Comparison of ENCODE assay signal across 1 cellular context in the genomic region with DNA sequence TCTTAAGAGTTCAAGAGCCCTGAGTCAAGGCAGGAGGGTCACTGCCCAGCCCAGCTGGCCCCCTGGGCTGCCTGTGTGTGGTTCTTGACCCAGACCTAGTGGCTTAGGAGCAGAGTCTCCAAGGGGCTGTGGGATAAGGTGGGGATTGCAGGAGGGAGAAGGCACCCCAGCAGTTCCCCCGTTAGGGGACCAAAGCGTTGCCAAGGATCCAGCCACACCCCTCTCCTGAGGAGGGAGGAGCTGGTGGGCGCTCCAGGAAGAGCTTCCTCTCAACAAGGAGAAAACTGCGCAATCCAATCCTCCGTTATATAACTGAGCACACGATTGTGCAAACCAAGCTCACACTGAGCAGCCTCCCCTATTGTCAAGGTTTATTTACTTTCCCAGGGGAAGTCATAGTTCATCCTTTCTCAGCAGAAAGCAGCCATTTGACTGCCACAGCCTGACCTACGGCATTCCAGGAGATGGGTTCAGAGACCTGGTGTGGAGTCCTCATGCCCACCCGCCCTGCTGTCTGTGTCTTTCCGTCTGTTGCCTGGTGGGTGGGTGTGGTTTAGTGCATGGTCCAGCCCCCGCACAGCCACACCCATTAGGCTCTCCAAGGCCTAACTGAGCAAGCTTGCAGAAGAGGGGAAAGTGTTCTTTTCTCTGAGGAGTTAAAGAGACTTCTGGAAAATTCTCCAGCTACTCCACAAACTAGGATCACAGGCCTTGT.
TF ChIP-seq lines count a peak whose summit lies in the region.

No MANE protein-coding gene starts in this region.

TF ChIP-seq in HepG2, 621 proteins besides CTCF, POLR2A, EP300 and RAD21 (continued from another document and continues in another):
- no peak for TF ChIP-seq MAFG (CRISPR knock-in tag; IDR thresholded peaks at IDR 0.05)
- TF ChIP-seq, protein P1, sequence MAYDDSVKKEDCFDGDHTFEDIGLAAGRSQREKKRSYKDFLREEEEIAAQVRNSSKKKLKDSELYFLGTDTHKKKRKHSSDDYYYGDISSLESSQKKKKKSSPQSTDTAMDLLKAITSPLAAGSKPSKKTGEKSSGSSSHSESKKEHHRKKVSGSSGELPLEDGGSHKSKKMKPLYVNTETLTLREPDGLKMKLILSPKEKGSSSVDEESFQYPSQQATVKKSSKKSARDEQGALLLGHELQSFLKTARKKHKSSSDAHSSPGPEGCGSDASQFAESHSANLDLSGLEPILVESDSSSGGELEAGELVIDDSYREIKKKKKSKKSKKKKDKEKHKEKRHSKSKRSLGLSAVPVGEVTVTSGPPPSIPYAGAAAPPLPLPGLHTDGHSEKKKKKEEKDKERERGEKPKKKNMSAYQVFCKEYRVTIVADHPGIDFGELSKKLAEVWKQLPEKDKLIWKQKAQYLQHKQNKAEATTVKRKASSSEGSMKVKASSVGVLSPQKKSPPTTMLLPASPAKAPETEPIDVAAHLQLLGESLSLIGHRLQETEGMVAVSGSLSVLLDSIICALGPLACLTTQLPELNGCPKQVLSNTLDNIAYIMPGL (CRISPR knock-in tag; IDR thresholded peaks at IDR 0.05; ENCODE audit: borderline replicate concordance in 1 of 2, low read depth in 1 of 2), result peak; percentile 75; a peak in 3 of 4 replicates
- peak; percentile 92 for TF ChIP-seq KMT2A (CRISPR knock-in tag; IDR thresholded peaks at IDR 0.05)
- peak; percentile 94 for TF ChIP-seq KAT8 (CRISPR knock-in tag; IDR thresholded peaks at IDR 0.05)
- peak; percentile 80 for TF ChIP-seq XRCC5 (optimal IDR thresholded peaks at IDR 0.05; ENCODE audit: low read length)
- no peak for TF ChIP-seq TOPORS (CRISPR knock-in tag; IDR thresholded peaks at IDR 0.05)
- TF ChIP-seq HOXD1 (CRISPR knock-in tag; IDR thresholded peaks at IDR 0.05), result peak; percentile 85; the same call in 1 of the 2 replicates
- TF ChIP-seq, protein P2, sequence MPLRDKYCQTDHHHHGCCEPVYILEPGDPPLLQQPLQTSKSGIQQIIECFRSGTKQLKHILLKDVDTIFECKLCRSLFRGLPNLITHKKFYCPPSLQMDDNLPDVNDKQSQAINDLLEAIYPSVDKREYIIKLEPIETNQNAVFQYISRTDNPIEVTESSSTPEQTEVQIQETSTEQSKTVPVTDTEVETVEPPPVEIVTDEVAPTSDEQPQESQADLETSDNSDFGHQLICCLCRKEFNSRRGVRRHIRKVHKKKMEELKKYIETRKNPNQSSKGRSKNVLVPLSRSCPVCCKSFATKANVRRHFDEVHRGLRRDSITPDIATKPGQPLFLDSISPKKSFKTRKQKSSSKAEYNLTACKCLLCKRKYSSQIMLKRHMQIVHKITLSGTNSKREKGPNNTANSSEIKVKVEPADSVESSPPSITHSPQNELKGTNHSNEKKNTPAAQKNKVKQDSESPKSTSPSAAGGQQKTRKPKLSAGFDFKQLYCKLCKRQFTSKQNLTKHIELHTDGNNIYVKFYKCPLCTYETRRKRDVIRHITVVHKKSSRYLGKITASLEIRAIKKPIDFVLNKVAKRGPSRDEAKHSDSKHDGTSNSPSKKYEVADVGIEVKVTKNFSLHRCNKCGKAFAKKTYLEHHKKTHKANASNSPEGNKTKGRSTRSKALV (CRISPR knock-in tag; IDR thresholded peaks at IDR 0.05), result peak; percentile 93
- TF ChIP-seq NR2F1 (CRISPR knock-in tag; IDR thresholded peaks at IDR 0.05), result peak; percentile 90 to 94
- TF ChIP-seq, protein P3, sequence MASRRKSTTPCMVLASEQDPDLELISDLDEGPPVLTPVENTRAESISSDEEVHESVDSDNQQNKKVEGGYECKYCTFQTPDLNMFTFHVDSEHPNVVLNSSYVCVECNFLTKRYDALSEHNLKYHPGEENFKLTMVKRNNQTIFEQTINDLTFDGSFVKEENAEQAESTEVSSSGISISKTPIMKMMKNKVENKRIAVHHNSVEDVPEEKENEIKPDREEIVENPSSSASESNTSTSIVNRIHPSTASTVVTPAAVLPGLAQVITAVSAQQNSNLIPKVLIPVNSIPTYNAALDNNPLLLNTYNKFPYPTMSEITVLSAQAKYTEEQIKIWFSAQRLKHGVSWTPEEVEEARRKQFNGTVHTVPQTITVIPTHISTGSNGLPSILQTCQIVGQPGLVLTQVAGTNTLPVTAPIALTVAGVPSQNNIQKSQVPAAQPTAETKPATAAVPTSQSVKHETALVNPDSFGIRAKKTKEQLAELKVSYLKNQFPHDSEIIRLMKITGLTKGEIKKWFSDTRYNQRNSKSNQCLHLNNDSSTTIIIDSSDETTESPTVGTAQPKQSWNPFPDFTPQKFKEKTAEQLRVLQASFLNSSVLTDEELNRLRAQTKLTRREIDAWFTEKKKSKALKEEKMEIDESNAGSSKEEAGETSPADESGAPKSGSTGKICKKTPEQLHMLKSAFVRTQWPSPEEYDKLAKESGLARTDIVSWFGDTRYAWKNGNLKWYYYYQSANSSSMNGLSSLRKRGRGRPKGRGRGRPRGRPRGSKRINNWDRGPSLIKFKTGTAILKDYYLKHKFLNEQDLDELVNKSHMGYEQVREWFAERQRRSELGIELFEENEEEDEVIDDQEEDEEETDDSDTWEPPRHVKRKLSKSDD (CRISPR knock-in tag; IDR thresholded peaks at IDR 0.05; ENCODE audit: low read depth), result peak; percentile 63; the same call in 1 of the 2 replicates
- peak; percentile 26; the same call in 1 of the 2 replicates for TF ChIP-seq PHF20 (CRISPR knock-in tag; IDR thresholded peaks at IDR 0.05)
- TF ChIP-seq SNRNP70 (IDR thresholded peaks at IDR 0.05; ENCODE audit: low read depth, low read length), result no peak
- TF ChIP-seq MIER3 (CRISPR knock-in tag; IDR thresholded peaks at IDR 0.05; ENCODE audit: borderline replicate concordance), result peak; percentile 97
- TF ChIP-seq, protein P4, sequence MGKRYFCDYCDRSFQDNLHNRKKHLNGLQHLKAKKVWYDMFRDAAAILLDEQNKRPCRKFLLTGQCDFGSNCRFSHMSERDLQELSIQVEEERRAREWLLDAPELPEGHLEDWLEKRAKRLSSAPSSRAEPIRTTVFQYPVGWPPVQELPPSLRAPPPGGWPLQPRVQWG (CRISPR knock-in tag; IDR thresholded peaks at IDR 0.05; ENCODE audit: borderline replicate concordance, low read depth), result no peak
- no peak for TF ChIP-seq ZNF674 (CRISPR knock-in tag; IDR thresholded peaks at IDR 0.05; ENCODE audit: low read depth)
- no peak for TF ChIP-seq KAT7 (CRISPR knock-in tag; IDR thresholded peaks at IDR 0.05; ENCODE audit: borderline replicate concordance)
- TF ChIP-seq ZNF138 (CRISPR knock-in tag; IDR thresholded peaks at IDR 0.05; ENCODE audit: low read depth), result no peak
- peak; percentile 69; the same call in 1 of the 2 replicates for TF ChIP-seq MIER2 (CRISPR knock-in tag; IDR thresholded peaks at IDR 0.05)
- TF ChIP-seq SSRP1 (CRISPR knock-in tag; IDR thresholded peaks at IDR 0.05), result peak; percentile 63; the same call in 1 of the 2 replicates
- TF ChIP-seq, protein P5, sequence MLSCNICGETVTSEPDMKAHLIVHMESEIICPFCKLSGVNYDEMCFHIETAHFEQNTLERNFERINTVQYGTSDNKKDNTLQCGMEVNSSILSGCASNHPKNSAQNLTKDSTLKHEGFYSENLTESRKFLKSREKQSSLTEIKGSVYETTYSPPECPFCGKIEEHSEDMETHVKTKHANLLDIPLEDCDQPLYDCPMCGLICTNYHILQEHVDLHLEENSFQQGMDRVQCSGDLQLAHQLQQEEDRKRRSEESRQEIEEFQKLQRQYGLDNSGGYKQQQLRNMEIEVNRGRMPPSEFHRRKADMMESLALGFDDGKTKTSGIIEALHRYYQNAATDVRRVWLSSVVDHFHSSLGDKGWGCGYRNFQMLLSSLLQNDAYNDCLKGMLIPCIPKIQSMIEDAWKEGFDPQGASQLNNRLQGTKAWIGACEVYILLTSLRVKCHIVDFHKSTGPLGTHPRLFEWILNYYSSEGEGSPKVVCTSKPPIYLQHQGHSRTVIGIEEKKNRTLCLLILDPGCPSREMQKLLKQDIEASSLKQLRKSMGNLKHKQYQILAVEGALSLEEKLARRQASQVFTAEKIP (CRISPR knock-in tag; IDR thresholded peaks at IDR 0.05; ENCODE audit: borderline replicate concordance), result no peak
- TF ChIP-seq ZSCAN29 (CRISPR knock-in tag; conservative IDR thresholded peaks at IDR 0.05), result peak; percentile 92
- TF ChIP-seq, protein P6, sequence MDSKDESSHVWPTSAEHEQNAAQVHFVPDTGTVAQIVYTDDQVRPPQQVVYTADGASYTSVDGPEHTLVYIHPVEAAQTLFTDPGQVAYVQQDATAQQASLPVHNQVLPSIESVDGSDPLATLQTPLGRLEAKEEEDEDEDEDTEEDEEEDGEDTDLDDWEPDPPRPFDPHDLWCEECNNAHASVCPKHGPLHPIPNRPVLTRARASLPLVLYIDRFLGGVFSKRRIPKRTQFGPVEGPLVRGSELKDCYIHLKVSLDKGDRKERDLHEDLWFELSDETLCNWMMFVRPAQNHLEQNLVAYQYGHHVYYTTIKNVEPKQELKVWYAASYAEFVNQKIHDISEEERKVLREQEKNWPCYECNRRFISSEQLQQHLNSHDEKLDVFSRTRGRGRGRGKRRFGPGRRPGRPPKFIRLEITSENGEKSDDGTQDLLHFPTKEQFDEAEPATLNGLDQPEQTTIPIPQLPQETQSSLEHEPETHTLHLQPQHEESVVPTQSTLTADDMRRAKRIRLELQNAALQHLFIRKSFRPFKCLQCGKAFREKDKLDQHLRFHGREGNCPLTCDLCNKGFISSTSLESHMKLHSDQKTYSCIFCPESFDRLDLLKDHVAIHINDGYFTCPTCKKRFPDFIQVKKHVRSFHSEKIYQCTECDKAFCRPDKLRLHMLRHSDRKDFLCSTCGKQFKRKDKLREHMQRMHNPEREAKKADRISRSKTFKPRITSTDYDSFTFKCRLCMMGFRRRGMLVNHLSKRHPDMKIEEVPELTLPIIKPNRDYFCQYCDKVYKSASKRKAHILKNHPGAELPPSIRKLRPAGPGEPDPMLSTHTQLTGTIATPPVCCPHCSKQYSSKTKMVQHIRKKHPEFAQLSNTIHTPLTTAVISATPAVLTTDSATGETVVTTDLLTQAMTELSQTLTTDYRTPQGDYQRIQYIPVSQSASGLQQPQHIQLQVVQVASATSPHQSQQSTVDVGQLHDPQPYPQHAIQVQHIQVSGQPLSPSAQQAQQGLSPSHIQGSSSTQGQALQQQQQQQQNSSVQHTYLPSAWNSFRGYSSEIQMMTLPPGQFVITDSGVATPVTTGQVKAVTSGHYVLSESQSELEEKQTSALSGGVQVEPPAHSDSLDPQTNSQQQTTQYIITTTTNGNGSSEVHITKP (CRISPR knock-in tag; IDR thresholded peaks at IDR 0.05; ENCODE audit: low read depth), result peak; percentile 79; the same call in 1 of the 2 replicates
- TF ChIP-seq ZNF790 (CRISPR knock-in tag; IDR thresholded peaks at IDR 0.05; ENCODE audit: borderline replicate concordance), result peak; percentile 56; the same call in 1 of the 2 replicates
- TF ChIP-seq KDM2A (CRISPR knock-in tag; IDR thresholded peaks at IDR 0.05; ENCODE audit: borderline replicate concordance, low read depth), result peak; percentile 42; the same call in 1 of the 2 replicates
- TF ChIP-seq, protein P7, sequence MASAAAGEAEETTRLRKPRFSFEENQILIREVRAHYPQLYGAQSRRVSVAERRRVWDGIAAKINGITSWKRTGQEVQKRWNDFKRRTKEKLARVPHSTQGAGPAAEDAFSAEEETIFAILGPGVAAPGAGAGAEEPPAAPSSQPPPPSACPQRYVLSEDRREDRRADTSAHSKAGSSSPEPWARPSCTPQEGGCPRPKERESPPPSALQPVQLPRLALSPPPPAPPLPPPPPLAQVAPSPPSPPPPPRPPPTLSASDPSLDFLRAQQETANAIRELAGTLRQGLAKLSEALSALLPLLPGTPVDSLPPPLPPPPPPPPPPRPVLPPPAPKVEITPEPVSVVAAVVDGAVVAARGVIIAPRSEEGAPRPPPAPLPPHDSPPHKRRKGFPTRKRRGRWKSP (CRISPR knock-in tag; IDR thresholded peaks at IDR 0.05), result peak; percentile 83; the same call in 1 of the 2 replicates
- TF ChIP-seq, protein P8, sequence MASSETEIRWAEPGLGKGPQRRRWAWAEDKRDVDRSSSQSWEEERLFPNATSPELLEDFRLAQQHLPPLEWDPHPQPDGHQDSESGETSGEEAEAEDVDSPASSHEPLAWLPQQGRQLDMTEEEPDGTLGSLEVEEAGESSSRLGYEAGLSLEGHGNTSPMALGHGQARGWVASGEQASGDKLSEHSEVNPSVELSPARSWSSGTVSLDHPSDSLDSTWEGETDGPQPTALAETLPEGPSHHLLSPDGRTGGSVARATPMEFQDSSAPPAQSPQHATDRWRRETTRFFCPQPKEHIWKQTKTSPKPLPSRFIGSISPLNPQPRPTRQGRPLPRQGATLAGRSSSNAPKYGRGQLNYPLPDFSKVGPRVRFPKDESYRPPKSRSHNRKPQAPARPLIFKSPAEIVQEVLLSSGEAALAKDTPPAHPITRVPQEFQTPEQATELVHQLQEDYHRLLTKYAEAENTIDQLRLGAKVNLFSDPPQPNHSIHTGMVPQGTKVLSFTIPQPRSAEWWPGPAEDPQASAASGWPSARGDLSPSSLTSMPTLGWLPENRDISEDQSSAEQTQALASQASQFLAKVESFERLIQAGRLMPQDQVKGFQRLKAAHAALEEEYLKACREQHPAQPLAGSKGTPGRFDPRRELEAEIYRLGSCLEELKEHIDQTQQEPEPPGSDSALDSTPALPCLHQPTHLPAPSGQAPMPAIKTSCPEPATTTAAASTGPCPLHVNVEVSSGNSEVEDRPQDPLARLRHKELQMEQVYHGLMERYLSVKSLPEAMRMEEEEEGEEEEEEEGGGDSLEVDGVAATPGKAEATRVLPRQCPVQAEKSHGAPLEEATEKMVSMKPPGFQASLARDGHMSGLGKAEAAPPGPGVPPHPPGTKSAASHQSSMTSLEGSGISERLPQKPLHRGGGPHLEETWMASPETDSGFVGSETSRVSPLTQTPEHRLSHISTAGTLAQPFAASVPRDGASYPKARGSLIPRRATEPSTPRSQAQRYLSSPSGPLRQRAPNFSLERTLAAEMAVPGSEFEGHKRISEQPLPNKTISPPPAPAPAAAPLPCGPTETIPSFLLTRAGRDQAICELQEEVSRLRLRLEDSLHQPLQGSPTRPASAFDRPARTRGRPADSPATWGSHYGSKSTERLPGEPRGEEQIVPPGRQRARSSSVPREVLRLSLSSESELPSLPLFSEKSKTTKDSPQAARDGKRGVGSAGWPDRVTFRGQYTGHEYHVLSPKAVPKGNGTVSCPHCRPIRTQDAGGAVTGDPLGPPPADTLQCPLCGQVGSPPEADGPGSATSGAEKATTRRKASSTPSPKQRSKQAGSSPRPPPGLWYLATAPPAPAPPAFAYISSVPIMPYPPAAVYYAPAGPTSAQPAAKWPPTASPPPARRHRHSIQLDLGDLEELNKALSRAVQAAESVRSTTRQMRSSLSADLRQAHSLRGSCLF (CRISPR knock-in tag; IDR thresholded peaks at IDR 0.05; ENCODE audit: borderline replicate concordance), result no peak
- TF ChIP-seq ZNF891 (CRISPR knock-in tag; IDR thresholded peaks at IDR 0.05), result 0 out of 2 replicates have a peak, but pooled peaks have one; percentile 23
- TF ChIP-seq FOXC1 (CRISPR knock-in tag; IDR thresholded peaks at IDR 0.05; ENCODE audit: borderline replicate concordance), result peak; percentile 73; the same call in 1 of the 2 replicates
- TF ChIP-seq, protein P9, sequence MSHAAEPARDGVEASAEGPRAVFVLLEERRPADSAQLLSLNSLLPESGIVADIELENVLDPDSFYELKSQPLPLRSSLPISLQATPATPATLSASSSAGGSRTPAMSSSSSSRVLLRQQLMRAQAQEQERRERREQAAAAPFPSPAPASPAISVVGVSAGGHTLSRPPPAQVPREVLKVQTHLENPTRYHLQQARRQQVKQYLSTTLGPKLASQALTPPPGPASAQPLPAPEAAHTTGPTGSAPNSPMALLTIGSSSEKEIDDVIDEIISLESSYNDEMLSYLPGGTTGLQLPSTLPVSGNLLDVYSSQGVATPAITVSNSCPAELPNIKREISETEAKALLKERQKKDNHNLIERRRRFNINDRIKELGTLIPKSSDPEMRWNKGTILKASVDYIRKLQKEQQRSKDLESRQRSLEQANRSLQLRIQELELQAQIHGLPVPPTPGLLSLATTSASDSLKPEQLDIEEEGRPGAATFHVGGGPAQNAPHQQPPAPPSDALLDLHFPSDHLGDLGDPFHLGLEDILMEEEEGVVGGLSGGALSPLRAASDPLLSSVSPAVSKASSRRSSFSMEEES (CRISPR knock-in tag; IDR thresholded peaks at IDR 0.05), result peak; percentile 87
- TF ChIP-seq ZNF431 (CRISPR knock-in tag; IDR thresholded peaks at IDR 0.05; ENCODE audit: borderline replicate concordance, low read depth), result peak; percentile 91; the same call in 1 of the 2 replicates
- peak; percentile 40 for TF ChIP-seq CBX1 (IDR thresholded peaks at IDR 0.05; ENCODE audit: low read depth)
- no peak for TF ChIP-seq SYNCRIP (IDR thresholded peaks at IDR 0.05; ENCODE audit: insufficient read depth, low read depth, low read length)
- TF ChIP-seq MIXL1 (CRISPR knock-in tag; IDR thresholded peaks at IDR 0.05), result peak; percentile 93
